In genomic region chr15:63887630-63888029, GRCh38 we compare ENCODE assay signal across 22 cellular contexts. TPM values are rescaled to one million over a fixed set of nuclear protein-coding genes. Genes with fewer than 3 reads are reported as not detected.
A peak's percentile ranks its signal among the peaks of the same experiment; 100 is the strongest.
DNase-seq lines count a peak whose midpoint lies in the region; ATAC-seq and TF ChIP-seq lines count a peak whose summit lies in the region.
"Had no signal": no experiment of that assay in that cellular context is flagged by ENCODE, and none has a peak within 500 bp of the region (broad histone marks: within the 10 kb centered on the region; RNA-seq: fewer than 3 reads in every experiment).

No MANE protein-coding gene starts in this region.

- CTCF ChIA-PET in activated CD8-positive, alpha-beta T cell treated with anti-CD3 and anti-CD28 coated beads, Interleukin-2, amount 10 ng/mL, durations not matched to agents 7 days and 5 days (lab: Charles Lee), result no interaction called here

- H3K4ac ChIP-seq in neuronal stem cell (ENCODE audit: low read length), result no peak overlapping the region

- TF ChIP-seq EP300 in stomach (IDR thresholded peaks at IDR 0.05), result no peak

- H3K9me3 ChIP-seq in neuronal stem cell (replicated peaks in 1 of 2; ENCODE audit: control insufficient read depth in 2 of 2, insufficient read depth in 1 of 2, low read depth in 1 of 2, low read length in 2 of 2) (no peaks in the 10 kb centered on the region), stomach (no peaks in the 10 kb centered on the region)
- H3K9me3 ChIP-seq: HAP-1, prostate gland had no signal

- H3K4me1 Mint-ChIP-seq in activated CD8-positive, alpha-beta T cell treated with anti-CD3 and anti-CD28 coated beads, Interleukin-2, amount 10 ng/mL, durations not matched to agents 7 days and 5 days (ENCODE audit: low read depth), result peaks cover 34% of the 10 kb centered on the region

- no peak overlapping the region for H2BK12ac ChIP-seq in neuronal stem cell (ENCODE audit: low read length)

- no peak for ATAC-seq in activated CD8-positive, alpha-beta T cell treated with anti-CD3 and anti-CD28 coated beads, Interleukin-2, amount 10 ng/mL, durations not matched to agents 7 days and 5 days
- ATAC-seq: activated CD8-positive, alpha-beta T cell treated with anti-CD3 and anti-CD28 coated beads for 36 hours; activated T-cell treated with anti-CD3 and anti-CD28 coated beads, Interleukin-2, amount 50 U/mL, for 4 hours had no signal

- no peak overlapping the region for H3K4me3 ChIP-seq in NB4 (ENCODE audit: low read depth, low read length)
- H3K4me3 ChIP-seq in neuronal stem cell (ENCODE audit: low read length in 2 of 2), result no peak overlapping the region
- H3K4me3 ChIP-seq in stomach, result no peak overlapping the region
- H3K4me3 ChIP-seq: HAP-1, prostate gland, smooth muscle cell had no signal

- H2BK120ac ChIP-seq in neuronal stem cell (ENCODE audit: low read depth, low read length), result no peak overlapping the region

- no CpG with 5 or more reads among the region's 6 CpGs for WGBS in neuronal stem cell (ENCODE audit: extremely low coverage in 2 of 2, insufficient read length in 2 of 2, insufficient replicate concordance in 1 of 2), 2 donors
- WGBS in stomach, 5 donors, result 70 to 80% (median 74%) methylated on average over 5 of the region's 6 CpGs

- H4K91ac ChIP-seq in neuronal stem cell (ENCODE audit: low read depth, low read length, poor library complexity), result no peak overlapping the region

- H3K4me1 ChIP-seq in neuronal stem cell (ENCODE audit: control insufficient read depth in 2 of 2, insufficient read depth in 1 of 2, low read depth in 1 of 2, low read length in 2 of 2) (peaks cover 0 to 7% of the 10 kb centered on the region in 2 donors), stomach (peaks cover 0 to 20% (median 6%) of the 10 kb centered on the region in 4 donors)
- H3K4me1 ChIP-seq: HAP-1, prostate gland had no signal

- H3K79me1 ChIP-seq in neuronal stem cell (ENCODE audit: low read depth, low read length), result no peaks in the 10 kb centered on the region

- no peaks in the 10 kb centered on the region for H3K36me3 Mint-ChIP-seq in activated CD8-positive, alpha-beta T cell treated with anti-CD3 and anti-CD28 coated beads, Interleukin-2, amount 10 ng/mL, durations not matched to agents 7 days and 5 days (ENCODE audit: low read depth)

- H2BK5ac ChIP-seq in neuronal stem cell (ENCODE audit: low read length), result no peak overlapping the region

- H3K9me3 Mint-ChIP-seq in activated CD8-positive, alpha-beta T cell treated with anti-CD3 and anti-CD28 coated beads, Interleukin-2, amount 10 ng/mL, durations not matched to agents 7 days and 5 days (ENCODE audit: insufficient read depth), result no peaks in the 10 kb centered on the region
- H3K9me3 Mint-ChIP-seq: activated B cell treated with CpG ODN at 0.5 μM for 24 hours; activated CD8-positive, alpha-beta T cell treated with anti-CD3 and anti-CD28 coated beads for 36 hours; activated naive CD4-positive, alpha-beta T cell treated with anti-CD3 and anti-CD28 coated beads for 36 hours; activated T-cell treated with anti-CD3 and anti-CD28 coated beads, Interleukin-2, amount 50 U/mL, for 4 hours had no signal

- no peak overlapping the region for H3K4me2 ChIP-seq in neuronal stem cell (ENCODE audit: insufficient read depth, low read length, poor library complexity, severe bottlenecking)
- H3K4me2 ChIP-seq: smooth muscle cell had no signal

- H3K27ac ChIP-seq in caudate nucleus (ENCODE audit: low read depth, low read length) (peak overlapping the region; percentile 63), neuronal stem cell (replicated peaks; ENCODE audit: low read length) (no peak overlapping the region), stomach (no peak overlapping the region)
- H3K27ac ChIP-seq: prostate gland had no signal

- no peak overlapping the region for H3K23ac ChIP-seq in neuronal stem cell (ENCODE audit: low read depth, low read length, poor library complexity)

- H3K36me3 ChIP-seq in neuronal stem cell (replicated peaks in 1 of 2; ENCODE audit: control insufficient read depth in 2 of 2, insufficient read depth in 2 of 2, low read length in 2 of 2) (no peaks in the 10 kb centered on the region), stomach (no peaks in the 10 kb centered on the region)
- H3K36me3 ChIP-seq: HAP-1, prostate gland had no signal

- intact Hi-C loops in stomach (cut with DNase I; ENCODE audit: low total_unique reads), result no loop called here

- DNase-seq in GDM1 (lab: John Stamatoyannopoulos, UW) (peak; percentile 56), NB4 (ENCODE audit: low read depth) (peak; percentile 62), caudate nucleus (lab: John Stamatoyannopoulos, UW) (no peak), neuronal stem cell (ENCODE audit: low spot score) (no peak), cerebellar cortex (ENCODE audit: low spot score) (no peak), stomach (no peak)
- no peak for DNase-seq in stimulated activated CD4-positive, alpha-beta T cell treated with anti-CD3 and anti-CD28 coated beads, Interleukin-2, amount 100 ng/mL, for 24 hours
- DNase-seq in activated CD8-positive, alpha-beta T cell treated with anti-CD3 and anti-CD28 coated beads, Interleukin-2, amount 10 ng/mL, durations not matched to agents 7 days and 5 days, result no peak
- DNase-seq: activated B cell treated with CpG ODN at 0.5 μM for 24 hours; activated CD8-positive, alpha-beta T cell treated with anti-CD3 and anti-CD28 coated beads for 36 hours; activated naive CD4-positive, alpha-beta T cell treated with anti-CD3 and anti-CD28 coated beads for 36 hours; activated T-cell treated with anti-CD3 and anti-CD28 coated beads, Interleukin-2, amount 50 U/mL, for 4 hours; COR-L47; DND-41; NCI-H1436 treated with DMSO at 0.1 percent for 48 hours; NCI-H524 treated with DMSO at 0.1 percent for 48 hours; SHP77 treated with DMSO at 0.1 percent for 48 hours; stimulated activated CD4-positive, alpha-beta T cell treated with anti-CD3 and anti-CD28 coated beads, Interleukin-4, amount 100 ng/mL, for 24 hours; T-helper 2 cell had no signal

- H2AFZ ChIP-seq in neuronal stem cell (ENCODE audit: low read length), result no peak overlapping the region

- no peak overlapping the region for H3K27ac Mint-ChIP-seq in activated CD8-positive, alpha-beta T cell treated with anti-CD3 and anti-CD28 coated beads, Interleukin-2, amount 10 ng/mL, durations not matched to agents 7 days and 5 days
- H3K27ac Mint-ChIP-seq: activated B cell treated with CpG ODN at 0.5 μM for 24 hours; activated CD8-positive, alpha-beta T cell treated with anti-CD3 and anti-CD28 coated beads for 36 hours; activated naive CD4-positive, alpha-beta T cell treated with anti-CD3 and anti-CD28 coated beads for 36 hours had no signal

- H2BK15ac ChIP-seq in neuronal stem cell (ENCODE audit: low read length), result no peak overlapping the region

- no peaks in the 10 kb centered on the region for H3K27me3 ChIP-seq in neuronal stem cell (ENCODE audit: control insufficient read depth in 3 of 3, insufficient read depth in 3 of 3, low read depth in 1 of 3, low read length in 3 of 3)
- no peaks in the 10 kb centered on the region for H3K27me3 ChIP-seq in stomach

- TF ChIP-seq CTCF in NB4 (IDR thresholded peaks at IDR 0.05; ENCODE audit: low read depth, low read length) (no peak), stomach (IDR thresholded peaks at IDR 0.05) (no peak)

- TF ChIP-seq POLR2A in NB4 (IDR thresholded peaks at IDR 0.05; ENCODE audit: extremely low read depth, insufficient read length) (no peak), stomach (IDR thresholded peaks at IDR 0.05) (no peak)

- peak overlapping the region; percentile 69 for H3K18ac ChIP-seq in neuronal stem cell (ENCODE audit: low read length)

- no peak overlapping the region for H3K4me3 Mint-ChIP-seq in activated CD8-positive, alpha-beta T cell treated with anti-CD3 and anti-CD28 coated beads, Interleukin-2, amount 10 ng/mL, durations not matched to agents 7 days and 5 days
- H3K4me3 Mint-ChIP-seq: activated B cell treated with CpG ODN at 0.5 μM for 24 hours; activated CD8-positive, alpha-beta T cell treated with anti-CD3 and anti-CD28 coated beads for 36 hours; activated naive CD4-positive, alpha-beta T cell treated with anti-CD3 and anti-CD28 coated beads for 36 hours; activated T-cell treated with anti-CD3 and anti-CD28 coated beads, Interleukin-2, amount 50 U/mL, for 4 hours had no signal

- no peaks in the 10 kb centered on the region for H3K27me3 Mint-ChIP-seq in activated CD8-positive, alpha-beta T cell treated with anti-CD3 and anti-CD28 coated beads, Interleukin-2, amount 10 ng/mL, durations not matched to agents 7 days and 5 days (ENCODE audit: low read depth)
- H3K27me3 Mint-ChIP-seq: activated B cell treated with CpG ODN at 0.5 μM for 24 hours; activated CD8-positive, alpha-beta T cell treated with anti-CD3 and anti-CD28 coated beads for 36 hours had no signal

- H3K14ac ChIP-seq in neuronal stem cell (ENCODE audit: low read length), result no peak overlapping the region

- no peak overlapping the region for H2AK5ac ChIP-seq in neuronal stem cell (ENCODE audit: low read depth, low read length)

- H4K8ac ChIP-seq in neuronal stem cell (ENCODE audit: low read depth, low read length), result no peak overlapping the region

- no peak overlapping the region for H3K9ac ChIP-seq in neuronal stem cell (ENCODE audit: low read depth, low read length, poor library complexity)

- POLR2A ChIA-PET in activated CD8-positive, alpha-beta T cell treated with anti-CD3 and anti-CD28 coated beads, Interleukin-2, amount 10 ng/mL, durations not matched to agents 7 days and 5 days (lab: Charles Lee), result interaction anchor here (0.6 kb wide), 1 partner anchor 38 kb away, joined by 3 read pairs; no protein-coding TSS in a partner anchor

RNA-seq across cellular contexts. Expression of gene HERC1, which starts 53.9 kb away (rescaled TPM):
- 10.5 TPM for polyA plus RNA-seq in neuronal stem cell (2013, experiment 1 of 2)
- polyA plus RNA-seq in neuronal stem cell (2013, experiment 2 of 2), result 13.5 TPM
- 100 to 1,000 TPM in 4 of 5 donors, 10 to 100 TPM in 1; 36.5 to 649 (median 168) TPM for total RNA-seq in stomach
- 10 to 100 TPM; 14.3 to 20.0 (median 18.3) TPM for polyA plus RNA-seq in stomach
- 10 to 100 TPM; 89.8 to 96.0 TPM for total RNA-seq in activated CD8-positive, alpha-beta T cell treated with anti-CD3 and anti-CD28 coated beads, Interleukin-2, amount 10 ng/mL, durations not matched to agents 7 days and 5 days

Comparison
In these comparisons a context has a peak if more than half of its experiments do, and no peak if none do; other contexts are left out.
1. DNase-seq: peak in GDM1 (single experiment) and NB4 (single experiment); none in caudate nucleus (0 of 61), neuronal stem cell (single experiment), stimulated activated CD4-positive, alpha-beta T cell treated with anti-CD3 and anti-CD28 coated beads, Interleukin-2, amount 100 ng/mL, for 24 hours (0 of 2), cerebellar cortex (single experiment), stomach (single experiment) and activated CD8-positive, alpha-beta T cell treated with anti-CD3 and anti-CD28 coated beads, Interleukin-2, amount 10 ng/mL, durations not matched to agents 7 days and 5 days (single experiment).